In genomic region chr9:98225015-98225442, GRCh38 we compare ENCODE assay signal across 1 cellular context.
TF ChIP-seq lines count a peak whose summit lies in the region.

No MANE protein-coding gene starts in this region.

TF ChIP-seq in K562, 482 proteins besides CTCF, POLR2A, EP300 and RAD21 (continues in another document):
- TF ChIP-seq ZNF507 (tag; conservative IDR thresholded peaks at IDR 0.05) (no peak), LCOR (CRISPR knock-in tag; IDR thresholded peaks at IDR 0.05) (peak; percentile 95), ELK1 (CRISPR knock-in tag; IDR thresholded peaks at IDR 0.05) (no peak), MECOM (CRISPR knock-in tag; IDR thresholded peaks at IDR 0.05) (peak; percentile 45; the same call in 1 of the 2 replicates), HOXB6 (CRISPR knock-in tag; IDR thresholded peaks at IDR 0.05; ENCODE audit: borderline replicate concordance) (no peak), HDAC1 (IDR thresholded peaks at IDR 0.05) (peak in 1 of 2 experiments; percentile 82; a peak in 2 of 4 replicates), HNRNPUL1 (IDR thresholded peaks at IDR 0.05; ENCODE audit: low read length) (no peak), MYC (IDR thresholded peaks at IDR 0.05; ENCODE audit: low read depth, low read length) (peak; percentile 58; the same call in 1 of the 2 replicates), MYC (CRISPR knock-in tag; IDR thresholded peaks at IDR 0.05; ENCODE audit: borderline replicate concordance, low read depth) (no peak), HDAC3 (IDR thresholded peaks at IDR 0.05; ENCODE audit: borderline replicate concordance, partially characterized antibody) (peak; percentile 96), E2F1 (CRISPR knock-in tag; IDR thresholded peaks at IDR 0.05) (no peak), FOXJ3 (CRISPR knock-in tag; IDR thresholded peaks at IDR 0.05) (no peak), ZNF75A (CRISPR knock-in tag; IDR thresholded peaks at IDR 0.05) (no peak), TAF1 (IDR thresholded peaks at IDR 0.05; ENCODE audit: control insufficient read depth, extremely low read depth, insufficient read depth, low read length, severe bottlenecking) (peak; percentile 66), HBP1 (CRISPR knock-in tag; IDR thresholded peaks at IDR 0.05) (no peak), MLLT1 (IDR thresholded peaks at IDR 0.05) (peak in 1 of 2 experiments; percentile 91; a peak in 2 of 4 replicates), NRF1 (conservative IDR thresholded peaks at IDR 0.05 in 1 of 2, IDR thresholded peaks at IDR 0.05 in 1 of 2) (no peak), ATF7 (IDR thresholded peaks at IDR 0.05) (peak; percentile 56), HMGN3 (IDR thresholded peaks at IDR 0.05; ENCODE audit: borderline replicate concordance, extremely low read depth, insufficient read length, low read depth, low read length) (peak; percentile 45), TAL1 (IDR thresholded peaks at IDR 0.05) (peak; percentile 99), XRCC4 (IDR thresholded peaks at IDR 0.05; ENCODE audit: extremely low read depth, insufficient read depth, insufficient read length) (no peak), MEIS2 (IDR thresholded peaks at IDR 0.05; ENCODE audit: partially characterized antibody) (peak; percentile 67), CBFA2T3 (IDR thresholded peaks at IDR 0.05) (peak; percentile 99), TRIM28 (IDR thresholded peaks at IDR 0.05) (peak; percentile 69; the same call in 1 of the 2 replicates), KDM2B (CRISPR knock-in tag; IDR thresholded peaks at IDR 0.05) (no peak), ZNF668 (CRISPR knock-in tag; IDR thresholded peaks at IDR 0.05) (peak; percentile 67; the same call in 1 of the 2 replicates), SRSF7 (optimal IDR thresholded peaks at IDR 0.05; ENCODE audit: low read depth, low read length) (no peak), ZBTB7A (IDR thresholded peaks at IDR 0.05; ENCODE audit: borderline replicate concordance, control insufficient read depth, low read depth, low read length) (peak; percentile 93), ZNF785 (CRISPR knock-in tag; IDR thresholded peaks at IDR 0.05) (no peak), DMBX1 (CRISPR knock-in tag; IDR thresholded peaks at IDR 0.05; ENCODE audit: borderline replicate concordance) (peak; percentile 90), ZFP30 (CRISPR knock-in tag; IDR thresholded peaks at IDR 0.05; ENCODE audit: borderline replicate concordance) (no peak), TBL1XR1 (IDR thresholded peaks at IDR 0.05; ENCODE audit: low read length in 2 of 2) (peak; percentile 96 to 97), USF2 (CRISPR knock-in tag; IDR thresholded peaks at IDR 0.05) (no peak), ZNF449 (CRISPR knock-in tag; IDR thresholded peaks at IDR 0.05) (no peak), FOXA1 (IDR thresholded peaks at IDR 0.05; ENCODE audit: borderline replicate concordance) (no peak), SNIP1 (IDR thresholded peaks at IDR 0.05; ENCODE audit: low read depth) (no peak), NBN (IDR thresholded peaks at IDR 0.05; ENCODE audit: low read depth) (no peak; the same call in 1 of the 2 replicates), BCL6 (CRISPR knock-in tag; IDR thresholded peaks at IDR 0.05) (no peak), FOXM1 (IDR thresholded peaks at IDR 0.05; ENCODE audit: low read depth) (peak; percentile 91), FOXM1 (CRISPR knock-in tag; IDR thresholded peaks at IDR 0.05; ENCODE audit: low read depth) (no peak), MYBL2 (IDR thresholded peaks at IDR 0.05; ENCODE audit: low read depth) (no peak; the same call in 1 of the 2 replicates), MYBL2 (CRISPR knock-in tag; IDR thresholded peaks at IDR 0.05; ENCODE audit: borderline replicate concordance) (no peak), TRIM24 (IDR thresholded peaks at IDR 0.05) (peak; percentile 92 to 95), NCOR1 (IDR thresholded peaks at IDR 0.05) (peak; percentile 99), ZEB2 (IDR thresholded peaks at IDR 0.05) (peak; percentile 85)
- TF ChIP-seq, protein P1, sequence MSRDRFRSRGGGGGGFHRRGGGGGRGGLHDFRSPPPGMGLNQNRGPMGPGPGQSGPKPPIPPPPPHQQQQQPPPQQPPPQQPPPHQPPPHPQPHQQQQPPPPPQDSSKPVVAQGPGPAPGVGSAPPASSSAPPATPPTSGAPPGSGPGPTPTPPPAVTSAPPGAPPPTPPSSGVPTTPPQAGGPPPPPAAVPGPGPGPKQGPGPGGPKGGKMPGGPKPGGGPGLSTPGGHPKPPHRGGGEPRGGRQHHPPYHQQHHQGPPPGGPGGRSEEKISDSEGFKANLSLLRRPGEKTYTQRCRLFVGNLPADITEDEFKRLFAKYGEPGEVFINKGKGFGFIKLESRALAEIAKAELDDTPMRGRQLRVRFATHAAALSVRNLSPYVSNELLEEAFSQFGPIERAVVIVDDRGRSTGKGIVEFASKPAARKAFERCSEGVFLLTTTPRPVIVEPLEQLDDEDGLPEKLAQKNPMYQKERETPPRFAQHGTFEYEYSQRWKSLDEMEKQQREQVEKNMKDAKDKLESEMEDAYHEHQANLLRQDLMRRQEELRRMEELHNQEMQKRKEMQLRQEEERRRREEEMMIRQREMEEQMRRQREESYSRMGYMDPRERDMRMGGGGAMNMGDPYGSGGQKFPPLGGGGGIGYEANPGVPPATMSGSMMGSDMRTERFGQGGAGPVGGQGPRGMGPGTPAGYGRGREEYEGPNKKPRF (IDR thresholded peaks at IDR 0.05; ENCODE audit: low read depth, low read length) = no peak
- TF ChIP-seq, protein P2, sequence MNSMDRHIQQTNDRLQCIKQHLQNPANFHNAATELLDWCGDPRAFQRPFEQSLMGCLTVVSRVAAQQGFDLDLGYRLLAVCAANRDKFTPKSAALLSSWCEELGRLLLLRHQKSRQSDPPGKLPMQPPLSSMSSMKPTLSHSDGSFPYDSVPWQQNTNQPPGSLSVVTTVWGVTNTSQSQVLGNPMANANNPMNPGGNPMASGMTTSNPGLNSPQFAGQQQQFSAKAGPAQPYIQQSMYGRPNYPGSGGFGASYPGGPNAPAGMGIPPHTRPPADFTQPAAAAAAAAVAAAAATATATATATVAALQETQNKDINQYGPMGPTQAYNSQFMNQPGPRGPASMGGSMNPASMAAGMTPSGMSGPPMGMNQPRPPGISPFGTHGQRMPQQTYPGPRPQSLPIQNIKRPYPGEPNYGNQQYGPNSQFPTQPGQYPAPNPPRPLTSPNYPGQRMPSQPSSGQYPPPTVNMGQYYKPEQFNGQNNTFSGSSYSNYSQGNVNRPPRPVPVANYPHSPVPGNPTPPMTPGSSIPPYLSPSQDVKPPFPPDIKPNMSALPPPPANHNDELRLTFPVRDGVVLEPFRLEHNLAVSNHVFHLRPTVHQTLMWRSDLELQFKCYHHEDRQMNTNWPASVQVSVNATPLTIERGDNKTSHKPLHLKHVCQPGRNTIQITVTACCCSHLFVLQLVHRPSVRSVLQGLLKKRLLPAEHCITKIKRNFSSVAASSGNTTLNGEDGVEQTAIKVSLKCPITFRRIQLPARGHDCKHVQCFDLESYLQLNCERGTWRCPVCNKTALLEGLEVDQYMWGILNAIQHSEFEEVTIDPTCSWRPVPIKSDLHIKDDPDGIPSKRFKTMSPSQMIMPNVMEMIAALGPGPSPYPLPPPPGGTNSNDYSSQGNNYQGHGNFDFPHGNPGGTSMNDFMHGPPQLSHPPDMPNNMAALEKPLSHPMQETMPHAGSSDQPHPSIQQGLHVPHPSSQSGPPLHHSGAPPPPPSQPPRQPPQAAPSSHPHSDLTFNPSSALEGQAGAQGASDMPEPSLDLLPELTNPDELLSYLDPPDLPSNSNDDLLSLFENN (IDR thresholded peaks at IDR 0.05; ENCODE audit: low read depth in 2 of 2, low read length in 2 of 2) = peak in 1 of 2 experiments; percentile 97; a peak in 2 of 4 replicates
- TF ChIP-seq, protein P3, sequence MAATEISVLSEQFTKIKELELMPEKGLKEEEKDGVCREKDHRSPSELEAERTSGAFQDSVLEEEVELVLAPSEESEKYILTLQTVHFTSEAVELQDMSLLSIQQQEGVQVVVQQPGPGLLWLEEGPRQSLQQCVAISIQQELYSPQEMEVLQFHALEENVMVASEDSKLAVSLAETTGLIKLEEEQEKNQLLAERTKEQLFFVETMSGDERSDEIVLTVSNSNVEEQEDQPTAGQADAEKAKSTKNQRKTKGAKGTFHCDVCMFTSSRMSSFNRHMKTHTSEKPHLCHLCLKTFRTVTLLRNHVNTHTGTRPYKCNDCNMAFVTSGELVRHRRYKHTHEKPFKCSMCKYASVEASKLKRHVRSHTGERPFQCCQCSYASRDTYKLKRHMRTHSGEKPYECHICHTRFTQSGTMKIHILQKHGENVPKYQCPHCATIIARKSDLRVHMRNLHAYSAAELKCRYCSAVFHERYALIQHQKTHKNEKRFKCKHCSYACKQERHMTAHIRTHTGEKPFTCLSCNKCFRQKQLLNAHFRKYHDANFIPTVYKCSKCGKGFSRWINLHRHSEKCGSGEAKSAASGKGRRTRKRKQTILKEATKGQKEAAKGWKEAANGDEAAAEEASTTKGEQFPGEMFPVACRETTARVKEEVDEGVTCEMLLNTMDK (IDR thresholded peaks at IDR 0.05; ENCODE audit: borderline replicate concordance, insufficient read depth, low read depth, low read length, poor library complexity, severe bottlenecking) = no peak
- TF ChIP-seq, protein P4, sequence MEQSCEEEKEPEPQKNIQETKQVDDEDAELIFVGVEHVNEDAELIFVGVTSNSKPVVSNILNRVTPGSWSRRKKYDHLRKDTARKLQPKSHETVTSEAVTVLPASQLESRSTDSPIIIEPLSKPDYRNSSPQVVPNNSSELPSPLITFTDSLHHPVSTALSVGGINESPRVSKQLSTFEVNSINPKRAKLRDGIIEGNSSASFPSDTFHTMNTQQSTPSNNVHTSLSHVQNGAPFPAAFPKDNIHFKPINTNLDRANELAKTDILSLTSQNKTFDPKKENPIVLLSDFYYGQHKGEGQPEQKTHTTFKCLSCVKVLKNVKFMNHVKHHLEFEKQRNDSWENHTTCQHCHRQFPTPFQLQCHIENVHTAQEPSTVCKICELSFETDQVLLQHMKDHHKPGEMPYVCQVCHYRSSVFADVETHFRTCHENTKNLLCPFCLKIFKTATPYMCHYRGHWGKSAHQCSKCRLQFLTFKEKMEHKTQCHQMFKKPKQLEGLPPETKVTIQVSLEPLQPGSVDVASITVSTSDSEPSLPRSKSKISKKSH (CRISPR knock-in tag; IDR thresholded peaks at IDR 0.05) = no peak
